1 cellular context compared by ENCODE assay signal in the genomic region with DNA sequence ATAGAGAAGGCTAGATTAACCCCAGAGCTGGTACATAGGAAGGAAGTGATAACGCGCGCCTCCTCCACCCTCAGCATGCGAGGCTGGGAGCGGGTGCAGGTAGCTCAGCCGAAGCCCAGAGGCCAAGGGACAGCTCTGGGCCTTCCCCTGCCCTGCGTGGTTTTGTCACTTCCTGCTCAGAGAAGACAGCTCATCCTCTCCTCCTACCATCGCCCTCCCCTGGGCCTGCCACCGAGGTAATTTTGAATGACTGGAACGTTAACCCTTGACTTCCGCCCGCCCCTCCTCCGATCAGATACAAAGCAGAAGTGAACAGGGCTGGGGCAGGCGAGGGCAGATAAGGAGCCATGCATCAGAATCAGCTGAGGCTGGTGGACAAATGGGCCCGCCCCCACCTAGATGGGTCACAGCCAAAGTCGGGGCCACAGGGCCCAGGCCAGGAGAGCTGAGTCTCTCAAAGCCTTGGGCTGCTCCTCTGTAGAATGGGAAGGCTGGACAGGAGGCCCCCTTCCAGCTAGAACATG.
TF ChIP-seq lines count a peak whose summit lies in the region.

No MANE protein-coding gene starts in this region.

TF ChIP-seq in K562, 482 proteins besides CTCF, POLR2A, EP300 and RAD21 (continued from another document and continues in another):
- TF ChIP-seq, protein P1, sequence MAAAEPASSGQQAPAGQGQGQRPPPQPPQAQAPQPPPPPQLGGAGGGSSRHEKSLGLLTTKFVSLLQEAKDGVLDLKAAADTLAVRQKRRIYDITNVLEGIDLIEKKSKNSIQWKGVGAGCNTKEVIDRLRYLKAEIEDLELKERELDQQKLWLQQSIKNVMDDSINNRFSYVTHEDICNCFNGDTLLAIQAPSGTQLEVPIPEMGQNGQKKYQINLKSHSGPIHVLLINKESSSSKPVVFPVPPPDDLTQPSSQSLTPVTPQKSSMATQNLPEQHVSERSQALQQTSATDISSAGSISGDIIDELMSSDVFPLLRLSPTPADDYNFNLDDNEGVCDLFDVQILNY (CRISPR knock-in tag; IDR thresholded peaks at IDR 0.05) = no peak
- TF ChIP-seq ZNF174 (CRISPR knock-in tag; IDR thresholded peaks at IDR 0.05) (no peak), ZNF282 (CRISPR knock-in tag; IDR thresholded peaks at IDR 0.05) (no peak), ZNF707 (CRISPR knock-in tag; conservative IDR thresholded peaks at IDR 0.05) (no peak), PTTG1 (tag; IDR thresholded peaks at IDR 0.05; ENCODE audit: low read depth) (no peak), TCF3 (CRISPR knock-in tag; IDR thresholded peaks at IDR 0.05) (peak; percentile 91), KAT2B (IDR thresholded peaks at IDR 0.05; ENCODE audit: low read depth, low read length) (no peak), FUS (optimal IDR thresholded peaks at IDR 0.05; ENCODE audit: low read depth, low read length) (no peak), ZNF436 (CRISPR knock-in tag; IDR thresholded peaks at IDR 0.05) (no peak), MYBL2 (IDR thresholded peaks at IDR 0.05; ENCODE audit: low read depth) (peak; percentile 96), MYBL2 (CRISPR knock-in tag; IDR thresholded peaks at IDR 0.05; ENCODE audit: borderline replicate concordance) (no peak), HNRNPUL1 (IDR thresholded peaks at IDR 0.05; ENCODE audit: low read length) (no peak), ZNF354B (CRISPR knock-in tag; IDR thresholded peaks at IDR 0.05) (no peak), CBFA2T2 (conservative IDR thresholded peaks at IDR 0.05) (peak; percentile 89), ZNF239 (CRISPR knock-in tag; IDR thresholded peaks at IDR 0.05) (no peak; the same call in 1 of the 2 replicates), STAG1 (CRISPR knock-in tag; IDR thresholded peaks at IDR 0.05; ENCODE audit: borderline replicate concordance) (no peak), MECOM (CRISPR knock-in tag; IDR thresholded peaks at IDR 0.05) (no peak), SMAD1 (IDR thresholded peaks at IDR 0.05; ENCODE audit: low read depth, low read length, partially characterized antibody) (no peak), CREM (IDR thresholded peaks at IDR 0.05; ENCODE audit: low read depth) (no peak; the same call in none of the 2 replicates), CHD2 (IDR thresholded peaks at IDR 0.05; ENCODE audit: low read depth, low read length) (0 out of 2 replicates have a peak, but pooled peaks have one; percentile 17), FOXJ3 (CRISPR knock-in tag; IDR thresholded peaks at IDR 0.05) (no peak), ARHGAP35 (IDR thresholded peaks at IDR 0.05; ENCODE audit: partially characterized antibody) (no peak), SREBF1 (IDR thresholded peaks at IDR 0.05; ENCODE audit: borderline replicate concordance, low read depth, low read length) (no peak), RUNX1 (IDR thresholded peaks at IDR 0.05; ENCODE audit: low read depth) (no peak), PHF8 (IDR thresholded peaks at IDR 0.05; ENCODE audit: borderline replicate concordance, low read length) (peak; percentile 18; the same call in 1 of the 2 replicates), PHTF2 (CRISPR knock-in tag; IDR thresholded peaks at IDR 0.05) (no peak), ZNF668 (CRISPR knock-in tag; IDR thresholded peaks at IDR 0.05) (no peak), MEF2A (IDR thresholded peaks at IDR 0.05; ENCODE audit: control insufficient read depth, low read depth, low read length) (no peak), POLR3A (IDR thresholded peaks at IDR 0.05; ENCODE audit: borderline replicate concordance, extremely low read depth, insufficient read depth, insufficient read length) (no peak), ZNF384 (IDR thresholded peaks at IDR 0.05; ENCODE audit: low read depth, low read length) (no peak), LARP7 (IDR thresholded peaks at IDR 0.05) (no peak), ELF2 (CRISPR knock-in tag; IDR thresholded peaks at IDR 0.05) (no peak)
- TF ChIP-seq, protein P2, sequence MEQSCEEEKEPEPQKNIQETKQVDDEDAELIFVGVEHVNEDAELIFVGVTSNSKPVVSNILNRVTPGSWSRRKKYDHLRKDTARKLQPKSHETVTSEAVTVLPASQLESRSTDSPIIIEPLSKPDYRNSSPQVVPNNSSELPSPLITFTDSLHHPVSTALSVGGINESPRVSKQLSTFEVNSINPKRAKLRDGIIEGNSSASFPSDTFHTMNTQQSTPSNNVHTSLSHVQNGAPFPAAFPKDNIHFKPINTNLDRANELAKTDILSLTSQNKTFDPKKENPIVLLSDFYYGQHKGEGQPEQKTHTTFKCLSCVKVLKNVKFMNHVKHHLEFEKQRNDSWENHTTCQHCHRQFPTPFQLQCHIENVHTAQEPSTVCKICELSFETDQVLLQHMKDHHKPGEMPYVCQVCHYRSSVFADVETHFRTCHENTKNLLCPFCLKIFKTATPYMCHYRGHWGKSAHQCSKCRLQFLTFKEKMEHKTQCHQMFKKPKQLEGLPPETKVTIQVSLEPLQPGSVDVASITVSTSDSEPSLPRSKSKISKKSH (CRISPR knock-in tag; IDR thresholded peaks at IDR 0.05) = no peak
- TF ChIP-seq, protein P3, sequence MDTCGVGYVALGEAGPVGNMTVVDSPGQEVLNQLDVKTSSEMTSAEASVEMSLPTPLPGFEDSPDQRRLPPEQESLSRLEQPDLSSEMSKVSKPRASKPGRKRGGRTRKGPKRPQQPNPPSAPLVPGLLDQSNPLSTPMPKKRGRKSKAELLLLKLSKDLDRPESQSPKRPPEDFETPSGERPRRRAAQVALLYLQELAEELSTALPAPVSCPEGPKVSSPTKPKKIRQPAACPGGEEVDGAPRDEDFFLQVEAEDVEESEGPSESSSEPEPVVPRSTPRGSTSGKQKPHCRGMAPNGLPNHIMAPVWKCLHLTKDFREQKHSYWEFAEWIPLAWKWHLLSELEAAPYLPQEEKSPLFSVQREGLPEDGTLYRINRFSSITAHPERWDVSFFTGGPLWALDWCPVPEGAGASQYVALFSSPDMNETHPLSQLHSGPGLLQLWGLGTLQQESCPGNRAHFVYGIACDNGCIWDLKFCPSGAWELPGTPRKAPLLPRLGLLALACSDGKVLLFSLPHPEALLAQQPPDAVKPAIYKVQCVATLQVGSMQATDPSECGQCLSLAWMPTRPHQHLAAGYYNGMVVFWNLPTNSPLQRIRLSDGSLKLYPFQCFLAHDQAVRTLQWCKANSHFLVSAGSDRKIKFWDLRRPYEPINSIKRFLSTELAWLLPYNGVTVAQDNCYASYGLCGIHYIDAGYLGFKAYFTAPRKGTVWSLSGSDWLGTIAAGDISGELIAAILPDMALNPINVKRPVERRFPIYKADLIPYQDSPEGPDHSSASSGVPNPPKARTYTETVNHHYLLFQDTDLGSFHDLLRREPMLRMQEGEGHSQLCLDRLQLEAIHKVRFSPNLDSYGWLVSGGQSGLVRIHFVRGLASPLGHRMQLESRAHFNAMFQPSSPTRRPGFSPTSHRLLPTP (IDR thresholded peaks at IDR 0.05; ENCODE audit: borderline replicate concordance, extremely low read depth, insufficient read length) = no peak
- TF ChIP-seq, protein P4, sequence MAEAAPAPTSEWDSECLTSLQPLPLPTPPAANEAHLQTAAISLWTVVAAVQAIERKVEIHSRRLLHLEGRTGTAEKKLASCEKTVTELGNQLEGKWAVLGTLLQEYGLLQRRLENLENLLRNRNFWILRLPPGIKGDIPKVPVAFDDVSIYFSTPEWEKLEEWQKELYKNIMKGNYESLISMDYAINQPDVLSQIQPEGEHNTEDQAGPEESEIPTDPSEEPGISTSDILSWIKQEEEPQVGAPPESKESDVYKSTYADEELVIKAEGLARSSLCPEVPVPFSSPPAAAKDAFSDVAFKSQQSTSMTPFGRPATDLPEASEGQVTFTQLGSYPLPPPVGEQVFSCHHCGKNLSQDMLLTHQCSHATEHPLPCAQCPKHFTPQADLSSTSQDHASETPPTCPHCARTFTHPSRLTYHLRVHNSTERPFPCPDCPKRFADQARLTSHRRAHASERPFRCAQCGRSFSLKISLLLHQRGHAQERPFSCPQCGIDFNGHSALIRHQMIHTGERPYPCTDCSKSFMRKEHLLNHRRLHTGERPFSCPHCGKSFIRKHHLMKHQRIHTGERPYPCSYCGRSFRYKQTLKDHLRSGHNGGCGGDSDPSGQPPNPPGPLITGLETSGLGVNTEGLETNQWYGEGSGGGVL (CRISPR knock-in tag; IDR thresholded peaks at IDR 0.05) = no peak
- TF ChIP-seq, protein P5, sequence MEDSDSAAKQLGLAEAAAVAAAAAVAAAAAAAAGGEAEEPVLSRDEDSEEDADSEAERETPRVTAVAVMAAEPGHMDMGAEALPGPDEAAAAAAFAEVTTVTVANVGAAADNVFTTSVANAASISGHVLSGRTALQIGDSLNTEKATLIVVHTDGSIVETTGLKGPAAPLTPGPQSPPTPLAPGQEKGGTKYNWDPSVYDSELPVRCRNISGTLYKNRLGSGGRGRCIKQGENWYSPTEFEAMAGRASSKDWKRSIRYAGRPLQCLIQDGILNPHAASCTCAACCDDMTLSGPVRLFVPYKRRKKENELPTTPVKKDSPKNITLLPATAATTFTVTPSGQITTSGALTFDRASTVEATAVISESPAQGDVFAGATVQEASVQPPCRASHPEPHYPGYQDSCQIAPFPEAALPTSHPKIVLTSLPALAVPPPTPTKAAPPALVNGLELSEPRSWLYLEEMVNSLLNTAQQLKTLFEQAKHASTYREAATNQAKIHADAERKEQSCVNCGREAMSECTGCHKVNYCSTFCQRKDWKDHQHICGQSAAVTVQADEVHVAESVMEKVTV (CRISPR knock-in tag; IDR thresholded peaks at IDR 0.05) = no peak
- TF ChIP-seq, protein P6, sequence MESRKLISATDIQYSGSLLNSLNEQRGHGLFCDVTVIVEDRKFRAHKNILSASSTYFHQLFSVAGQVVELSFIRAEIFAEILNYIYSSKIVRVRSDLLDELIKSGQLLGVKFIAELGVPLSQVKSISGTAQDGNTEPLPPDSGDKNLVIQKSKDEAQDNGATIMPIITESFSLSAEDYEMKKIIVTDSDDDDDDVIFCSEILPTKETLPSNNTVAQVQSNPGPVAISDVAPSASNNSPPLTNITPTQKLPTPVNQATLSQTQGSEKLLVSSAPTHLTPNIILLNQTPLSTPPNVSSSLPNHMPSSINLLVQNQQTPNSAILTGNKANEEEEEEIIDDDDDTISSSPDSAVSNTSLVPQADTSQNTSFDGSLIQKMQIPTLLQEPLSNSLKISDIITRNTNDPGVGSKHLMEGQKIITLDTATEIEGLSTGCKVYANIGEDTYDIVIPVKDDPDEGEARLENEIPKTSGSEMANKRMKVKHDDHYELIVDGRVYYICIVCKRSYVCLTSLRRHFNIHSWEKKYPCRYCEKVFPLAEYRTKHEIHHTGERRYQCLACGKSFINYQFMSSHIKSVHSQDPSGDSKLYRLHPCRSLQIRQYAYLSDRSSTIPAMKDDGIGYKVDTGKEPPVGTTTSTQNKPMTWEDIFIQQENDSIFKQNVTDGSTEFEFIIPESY (CRISPR knock-in tag; IDR thresholded peaks at IDR 0.05) = 0 out of 2 replicates have a peak, but pooled peaks have one; percentile 31
- TF ChIP-seq, protein P7, sequence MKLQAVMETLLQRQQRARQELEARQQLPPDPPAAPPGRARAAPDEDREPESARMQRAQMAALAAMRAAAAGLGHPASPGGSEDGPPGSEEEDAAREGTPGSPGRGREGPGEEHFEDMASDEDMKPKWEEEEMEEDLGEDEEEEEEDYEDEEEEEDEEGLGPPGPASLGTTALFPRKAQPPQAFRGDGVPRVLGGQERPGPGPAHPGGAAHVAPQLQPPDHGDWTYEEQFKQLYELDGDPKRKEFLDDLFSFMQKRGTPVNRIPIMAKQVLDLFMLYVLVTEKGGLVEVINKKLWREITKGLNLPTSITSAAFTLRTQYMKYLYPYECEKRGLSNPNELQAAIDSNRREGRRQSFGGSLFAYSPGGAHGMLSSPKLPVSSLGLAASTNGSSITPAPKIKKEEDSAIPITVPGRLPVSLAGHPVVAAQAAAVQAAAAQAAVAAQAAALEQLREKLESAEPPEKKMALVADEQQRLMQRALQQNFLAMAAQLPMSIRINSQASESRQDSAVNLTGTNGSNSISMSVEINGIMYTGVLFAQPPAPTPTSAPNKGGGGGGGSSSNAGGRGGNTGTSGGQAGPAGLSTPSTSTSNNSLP (IDR thresholded peaks at IDR 0.05; ENCODE audit: borderline replicate concordance, low read depth, low read length) = peak; percentile 63; the same call in 1 of the 2 replicates
- TF ChIP-seq, protein P8, sequence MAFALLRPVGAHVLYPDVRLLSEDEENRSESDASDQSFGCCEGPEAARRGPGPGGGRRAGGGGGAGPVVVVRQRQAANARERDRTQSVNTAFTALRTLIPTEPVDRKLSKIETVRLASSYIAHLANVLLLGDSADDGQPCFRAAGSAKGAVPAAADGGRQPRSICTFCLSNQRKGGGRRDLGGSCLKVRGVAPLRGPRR (CRISPR knock-in tag; IDR thresholded peaks at IDR 0.05) = no peak
- TF ChIP-seq, protein P9, sequence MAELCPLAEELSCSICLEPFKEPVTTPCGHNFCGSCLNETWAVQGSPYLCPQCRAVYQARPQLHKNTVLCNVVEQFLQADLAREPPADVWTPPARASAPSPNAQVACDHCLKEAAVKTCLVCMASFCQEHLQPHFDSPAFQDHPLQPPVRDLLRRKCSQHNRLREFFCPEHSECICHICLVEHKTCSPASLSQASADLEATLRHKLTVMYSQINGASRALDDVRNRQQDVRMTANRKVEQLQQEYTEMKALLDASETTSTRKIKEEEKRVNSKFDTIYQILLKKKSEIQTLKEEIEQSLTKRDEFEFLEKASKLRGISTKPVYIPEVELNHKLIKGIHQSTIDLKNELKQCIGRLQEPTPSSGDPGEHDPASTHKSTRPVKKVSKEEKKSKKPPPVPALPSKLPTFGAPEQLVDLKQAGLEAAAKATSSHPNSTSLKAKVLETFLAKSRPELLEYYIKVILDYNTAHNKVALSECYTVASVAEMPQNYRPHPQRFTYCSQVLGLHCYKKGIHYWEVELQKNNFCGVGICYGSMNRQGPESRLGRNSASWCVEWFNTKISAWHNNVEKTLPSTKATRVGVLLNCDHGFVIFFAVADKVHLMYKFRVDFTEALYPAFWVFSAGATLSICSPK (IDR thresholded peaks at IDR 0.05; ENCODE audit: borderline replicate concordance) = no peak
- TF ChIP-seq, protein P10, sequence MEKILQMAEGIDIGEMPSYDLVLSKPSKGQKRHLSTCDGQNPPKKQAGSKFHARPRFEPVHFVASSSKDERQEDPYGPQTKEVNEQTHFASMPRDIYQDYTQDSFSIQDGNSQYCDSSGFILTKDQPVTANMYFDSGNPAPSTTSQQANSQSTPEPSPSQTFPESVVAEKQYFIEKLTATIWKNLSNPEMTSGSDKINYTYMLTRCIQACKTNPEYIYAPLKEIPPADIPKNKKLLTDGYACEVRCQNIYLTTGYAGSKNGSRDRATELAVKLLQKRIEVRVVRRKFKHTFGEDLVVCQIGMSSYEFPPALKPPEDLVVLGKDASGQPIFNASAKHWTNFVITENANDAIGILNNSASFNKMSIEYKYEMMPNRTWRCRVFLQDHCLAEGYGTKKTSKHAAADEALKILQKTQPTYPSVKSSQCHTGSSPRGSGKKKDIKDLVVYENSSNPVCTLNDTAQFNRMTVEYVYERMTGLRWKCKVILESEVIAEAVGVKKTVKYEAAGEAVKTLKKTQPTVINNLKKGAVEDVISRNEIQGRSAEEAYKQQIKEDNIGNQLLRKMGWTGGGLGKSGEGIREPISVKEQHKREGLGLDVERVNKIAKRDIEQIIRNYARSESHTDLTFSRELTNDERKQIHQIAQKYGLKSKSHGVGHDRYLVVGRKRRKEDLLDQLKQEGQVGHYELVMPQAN (IDR thresholded peaks at IDR 0.05; ENCODE audit: borderline replicate concordance) = no peak
- TF ChIP-seq, protein P11, sequence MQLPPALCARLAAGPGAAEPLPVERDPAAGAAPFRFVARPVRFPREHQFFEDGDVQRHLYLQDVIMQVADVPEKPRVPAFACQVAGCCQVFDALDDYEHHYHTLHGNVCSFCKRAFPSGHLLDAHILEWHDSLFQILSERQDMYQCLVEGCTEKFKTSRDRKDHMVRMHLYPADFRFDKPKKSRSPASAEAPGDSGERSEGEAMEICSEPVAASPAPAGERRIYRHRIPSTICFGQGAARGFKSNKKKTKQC (CRISPR knock-in tag; IDR thresholded peaks at IDR 0.05) = no peak
